ENCODE assay signal across 9 cellular contexts in the genomic region with DNA sequence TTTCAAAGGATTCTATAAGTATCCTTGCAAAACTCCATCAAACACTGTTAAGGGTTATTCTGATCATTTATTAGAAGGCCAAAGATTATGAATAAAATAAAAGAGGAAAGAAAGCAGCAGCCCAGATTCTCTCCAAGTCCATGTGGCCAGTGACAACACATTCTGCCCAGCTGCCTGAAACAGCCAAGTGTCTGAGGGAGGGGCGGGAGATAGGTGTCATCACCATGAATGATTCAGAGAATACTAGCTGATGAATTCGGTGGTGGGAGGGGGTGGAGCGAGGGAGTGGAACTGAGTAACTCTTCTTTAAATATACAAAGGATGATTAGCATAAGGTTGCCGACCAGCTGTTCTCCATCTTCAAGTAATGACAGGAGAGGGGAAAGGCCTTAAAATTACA. TPM values are rescaled to one million over a fixed set of nuclear protein-coding genes. Genes with fewer than 3 reads are reported as not detected.
A peak's percentile ranks its signal among the peaks of the same experiment; 100 is the strongest.
DNase-seq lines count a peak whose midpoint lies in the region; ATAC-seq, FAIRE-seq and TF ChIP-seq lines count a peak whose summit lies in the region.
"Had no signal": no experiment of that assay in that cellular context is flagged by ENCODE, and none has a peak within 500 bp of the region (broad histone marks: within the 10 kb centered on the region; RNA-seq: fewer than 3 reads in every experiment).

No MANE protein-coding gene starts in this region.

- H3K9me3 ChIP-seq in skeletal muscle satellite cell (replicated peaks; ENCODE audit: low read length) = no peaks in the 10 kb centered on the region

- peaks cover 74% of the 10 kb centered on the region for H3K4me1 ChIP-seq in skeletal muscle satellite cell (ENCODE audit: control insufficient read depth, insufficient read depth, low read length)

- peaks cover 63% of the 10 kb centered on the region for H3K36me3 ChIP-seq in skeletal muscle satellite cell (ENCODE audit: insufficient read depth, low read length)

- H3K4me2 ChIP-seq in skeletal muscle satellite cell (ENCODE audit: low read length) = peak overlapping the region; percentile 41
- H3K4me2 ChIP-seq: KMS-11 had no signal

- DNase-seq in GM03348 (ENCODE audit: low spot score) (peak; percentile 81), RCC 7860 (ENCODE audit: low spot score) (peak; percentile 71), fibroblast of pulmonary artery (ENCODE audit: low read depth) (peak; percentile 88), GM12891 (ENCODE audit: insufficient read length, low spot score) (no peak)
- DNase-seq in stimulated activated naive CD4-positive, alpha-beta T cell treated with Interleukin-2 at 50 U/mL for 16 hours (lab: John Stamatoyannopoulos, UW) = no peak

- TF ChIP-seq POLR2A in GM12891 (IDR thresholded peaks at IDR 0.05; ENCODE audit: low read depth, low read length) = no peak

- FAIRE-seq in RCC 7860 (lab: Jason Lieb, UNC) (peak; percentile 87), GM12891 (lab: Jason Lieb, UNC) (no peak)

- no peaks in the 10 kb centered on the region for H3K27me3 ChIP-seq in skeletal muscle satellite cell (ENCODE audit: control insufficient read depth, insufficient read depth, low read length)

- no peak overlapping the region for H3K4me3 ChIP-seq in fibroblast of pulmonary artery (replicated peaks; ENCODE audit: low read depth, low read length)
- peak overlapping the region; percentile 9 for H3K4me3 ChIP-seq in skeletal muscle satellite cell (ENCODE audit: low read length)

- no peak for TF ChIP-seq CTCF in fibroblast of pulmonary artery (IDR thresholded peaks at IDR 0.05; ENCODE audit: low read length, missing control alignments)

- ATAC-seq in HG02678 (IDR thresholded peaks at IDR 0.05; ENCODE audit: unreplicated experiment) (no peak), GM18498 (IDR thresholded peaks at IDR 0.05; ENCODE audit: unreplicated experiment) (no peak)

- peak overlapping the region; percentile 54 for H3K9ac ChIP-seq in skeletal muscle satellite cell (ENCODE audit: low read depth, low read length)
- H3K9ac ChIP-seq: KMS-11 had no signal

TF ChIP-seq in GM12891, 5 proteins besides CTCF, POLR2A, EP300 and RAD21:
- TF ChIP-seq POLR2AphosphoS5 (IDR thresholded peaks at IDR 0.05; ENCODE audit: low read depth, low read length) = no peak
- TF ChIP-seq POU2F2 (IDR thresholded peaks at IDR 0.05; ENCODE audit: low read depth, low read length) = no peak
- no peak for TF ChIP-seq PAX5 (IDR thresholded peaks at IDR 0.05; ENCODE audit: insufficient read depth, low read length, severe bottlenecking)
- TF ChIP-seq SPI1 (IDR thresholded peaks at IDR 0.05; ENCODE audit: low read depth, low read length) = no peak
- TF ChIP-seq TAF1 (IDR thresholded peaks at IDR 0.05; ENCODE audit: low read depth, low read length) = no peak

RNA-seq across cellular contexts. Expression of a gene that starts 21.2 kb away (rescaled TPM):
- 22.6 and 61.4 TPM in 2 replicates for total RNA-seq in skeletal muscle satellite cell (2012; rRNA removed)
- 20.6 TPM for polyA plus RNA-seq in GM12891 (2012; ENCODE audit: low read depth, missing spikeins)

Comparison
In these comparisons a context has a peak if more than half of its experiments do, and no peak if none do; other contexts are left out.
1. DNase-seq: peak in GM03348 (single experiment), RCC 7860 (single experiment) and fibroblast of pulmonary artery (single experiment); none in stimulated activated naive CD4-positive, alpha-beta T cell treated with Interleukin-2 at 50 U/mL for 16 hours (single experiment) and GM12891 (single experiment).